ENCODE assay signal across 13 cellular contexts in genomic region chr20:14622796-14623195, GRCh38.
DNase-seq lines count a peak whose midpoint lies in the region; ATAC-seq and TF ChIP-seq lines count a peak whose summit lies in the region.
"Had no signal": no experiment of that assay in that cellular context is flagged by ENCODE, and none has a peak within 500 bp of the region (broad histone marks: within the 10 kb centered on the region; RNA-seq: fewer than 3 reads in every experiment).

No MANE protein-coding gene starts in this region.

- H3K27ac ChIP-seq in HCT116 (ENCODE audit: low read depth, low read length) = no peak overlapping the region
- H3K27ac ChIP-seq in hepatocyte = no peak overlapping the region

- RAD21 ChIA-PET in HCT116 (lab: Charles Lee; ENCODE audit: low non-redundant PET in 1 of 2, low total read pairs in 2 of 2, uncharacterized antibody in 2 of 2, unreplicated experiment in 2 of 2) = no interaction called here

- intact Hi-C loops in HCT116 (cut with micrococcal nuclease) = no loop called here

- TF ChIP-seq CTCF in HCT116 (IDR thresholded peaks at IDR 0.05 in 2 of 3, conservative IDR thresholded peaks at IDR 0.05 in 1 of 3; ENCODE audit: borderline replicate concordance in 1 of 3, insufficient read depth in 1 of 3, low read depth in 2 of 3, low read length in 2 of 3) = peak in 2 of 3 experiments; percentile 28 to 29; a peak in 4 of 6 replicates
- peak; percentile 30 for TF ChIP-seq CTCF in hepatocyte (IDR thresholded peaks at IDR 0.05; ENCODE audit: poor library complexity)

- no peaks in the 10 kb centered on the region for H3K79me2 ChIP-seq in HCT116 (ENCODE audit: insufficient read depth, low read length)
- H3K79me2 ChIP-seq in hepatocyte = no peaks in the 10 kb centered on the region

- H3K27me3 ChIP-seq in HCT116 (ENCODE audit: insufficient read depth, low read length) (no peaks in the 10 kb centered on the region), hepatocyte (no peaks in the 10 kb centered on the region)

- H4K20me1 ChIP-seq in HCT116 (ENCODE audit: insufficient read depth) (no peaks in the 10 kb centered on the region), hepatocyte (ENCODE audit: insufficient read depth, poor library complexity, severe bottlenecking) (no peaks in the 10 kb centered on the region)

- no peak overlapping the region for H2AFZ ChIP-seq in HCT116 (ENCODE audit: low read depth, low read length, poor library complexity, severe bottlenecking)
- no peak overlapping the region for H2AFZ ChIP-seq in hepatocyte

- H3K4me1 ChIP-seq in HCT116 (ENCODE audit: control insufficient read depth in 1 of 2, insufficient read depth in 2 of 2, low read length in 2 of 2) (peaks cover 0 to 4% of the 10 kb centered on the region in 2 experiments; a peak in 1 of 4 replicates), hepatocyte (ENCODE audit: insufficient read depth) (no peaks in the 10 kb centered on the region)

- H3K9me2 ChIP-seq in HCT116 (ENCODE audit: insufficient read depth) (no peaks in the 10 kb centered on the region), hepatocyte (replicated peaks; ENCODE audit: insufficient read depth) (no peaks in the 10 kb centered on the region)

- POLR2A ChIA-PET in HCT116 (lab: Charles Lee) = no interaction called here

- peak; percentile 75 for DNase-seq in A172 (ENCODE audit: low spot score)
- peak; percentile 15 for DNase-seq in HCT116 (ENCODE audit: low read depth, low spot score)
- DNase-seq in SW480 (ENCODE audit: low spot score) = peak; percentile 30
- peak; percentile 69 for DNase-seq in hepatocyte (ENCODE audit: low spot score)
- no peak for DNase-seq in cerebellar cortex (ENCODE audit: low spot score)
- no peak for DNase-seq in stimulated activated naive CD4-positive, alpha-beta T cell (lab: John Stamatoyannopoulos, UW)
- DNase-seq in hippocampal formation (lab: John Stamatoyannopoulos, UW) = no peak
- DNase-seq: activated CD4-positive, alpha-beta T cell treated with anti-CD3 and anti-CD28 coated beads for 36 hours; erythroblast; NCI-H1105 treated with DMSO at 0.1 percent for 48 hours; stimulated activated naive CD4-positive, alpha-beta T cell treated with Interleukin-2 at 50 U/mL for 16 hours had no signal

- no peak for TF ChIP-seq POLR2A in HCT116 (IDR thresholded peaks at IDR 0.05; ENCODE audit: borderline replicate concordance, extremely low read depth, insufficient read depth, insufficient read length)

- 38% methylated on average over 2 of the region's 2 CpGs for WGBS in hepatocyte (ENCODE audit: low lambda C conversion rate, missing lambda C conversion rate)

- CTCF ChIA-PET in HCT116 (lab: Charles Lee) = no interaction called here

- TF ChIP-seq RAD21 in HCT116 (IDR thresholded peaks at IDR 0.05; ENCODE audit: low read depth) = 0 out of 2 replicates have a peak, but pooled peaks have one; percentile 5

- H3K4me3 ChIP-seq in HCT116 (replicated peaks in 1 of 2; ENCODE audit: low read depth in 1 of 2, low read length in 2 of 2) (no peak overlapping the region), hepatocyte (no peak overlapping the region)

- BruUV-seq in HCT116 (replicated peaks; lab: Mats Ljungman, UMichigan) = no TSS peak

- H3K4me2 ChIP-seq in HCT116 (ENCODE audit: low read length) (no peak overlapping the region), hepatocyte (no peak overlapping the region)

- no peak overlapping the region for H3K9ac ChIP-seq in HCT116 (ENCODE audit: low read length)

- H3K36me3 ChIP-seq in HCT116 (ENCODE audit: control insufficient read depth in 1 of 2, insufficient read depth in 2 of 2, low read length in 2 of 2) = no peaks in the 10 kb centered on the region
- no peaks in the 10 kb centered on the region for H3K36me3 ChIP-seq in hepatocyte (replicated peaks; ENCODE audit: insufficient read depth, low read depth)

- ATAC-seq in HCT116 (peak; percentile 52; the same call in 1 of the 2 replicates), HG02571 (IDR thresholded peaks at IDR 0.05; ENCODE audit: unreplicated experiment) (no peak)
- ATAC-seq: activated CD4-positive, alpha-beta T cell treated with anti-CD3 and anti-CD28 coated beads for 36 hours; Panc1 had no signal

- no peaks in the 10 kb centered on the region; a peak in 1 of 4 replicates for H3K9me3 ChIP-seq in HCT116 (ENCODE audit: control insufficient read depth in 1 of 2, insufficient read depth in 1 of 2, low read depth in 1 of 2, low read length in 2 of 2)
- H3K9me3 ChIP-seq in hepatocyte (ENCODE audit: low read depth) = no peaks in the 10 kb centered on the region

TF ChIP-seq in HCT116, 20 proteins besides CTCF, POLR2A, EP300 and RAD21:
- TF ChIP-seq CBX3 (IDR thresholded peaks at IDR 0.05; ENCODE audit: low read depth) (no peak), EGR1 (IDR thresholded peaks at IDR 0.05; ENCODE audit: low read depth) (no peak), MAX (IDR thresholded peaks at IDR 0.05) (no peak), REST (IDR thresholded peaks at IDR 0.05; ENCODE audit: low read depth) (no peak), EZH2 (IDR thresholded peaks at IDR 0.05) (no peak)

Comparison
In these comparisons a context has a peak if more than half of its experiments do, and no peak if none do; other contexts are left out.
1. DNase-seq: peak in A172 (single experiment), HCT116 (single experiment), SW480 (single experiment) and hepatocyte (single experiment); none in cerebellar cortex (single experiment), stimulated activated naive CD4-positive, alpha-beta T cell (0 of 6) and hippocampal formation (0 of 2).